ENCODE assay signal across 1 cellular context in the genomic region with DNA sequence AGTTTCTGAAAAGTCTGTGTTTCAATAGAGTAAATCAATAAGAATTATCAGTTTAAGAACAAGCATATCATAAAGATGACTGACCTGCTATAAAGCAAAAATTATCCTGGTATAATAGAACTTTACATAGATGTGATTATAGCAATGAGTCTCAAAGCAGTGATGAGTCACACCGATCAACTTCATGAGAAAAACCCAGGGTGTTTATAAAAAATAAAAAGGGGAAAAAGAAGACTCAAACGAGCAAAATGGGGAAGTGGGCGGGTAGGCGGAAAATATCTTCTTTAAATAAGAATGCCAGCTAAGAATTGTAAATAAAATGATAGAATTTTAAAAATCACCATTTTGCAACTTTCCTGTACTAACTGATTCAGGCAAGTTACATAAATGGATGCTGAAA.
TF ChIP-seq lines count a peak whose summit lies in the region.

No MANE protein-coding gene starts in this region.

TF ChIP-seq in endothelial cell of umbilical vein, 7 proteins besides CTCF, POLR2A, EP300 and RAD21:
- TF ChIP-seq MYC (IDR thresholded peaks at IDR 0.05; ENCODE audit: low read depth, low read length) (no peak), JUN (IDR thresholded peaks at IDR 0.05; ENCODE audit: borderline replicate concordance, insufficient read depth, insufficient read length, low read depth) (peak; percentile 4)
